In genomic region chr22:33139937-33140336, GRCh38 we compare ENCODE assay signal across 2 cellular contexts.
TF ChIP-seq lines count a peak whose summit lies in the region.

No MANE protein-coding gene starts in this region.

TF ChIP-seq in GM23338, 12 proteins besides CTCF, POLR2A, EP300 and RAD21 (continued from another document):
- TF ChIP-seq ZNF462 (CRISPR knock-in tag; IDR thresholded peaks at IDR 0.05) (no peak), JUNB (IDR thresholded peaks at IDR 0.05; ENCODE audit: unreplicated experiment) (no peak), REST (IDR thresholded peaks at IDR 0.05; ENCODE audit: unreplicated experiment) (no peak), EZH2 (IDR thresholded peaks at IDR 0.05; ENCODE audit: low read depth, unreplicated experiment) (no peak)
TF ChIP-seq in GM23338: peak in this region for 0.

TF ChIP-seq in WTC11, 78 proteins besides CTCF, POLR2A, EP300 and RAD21 (continued from another document):
- TF ChIP-seq AFF4 (CRISPR knock-in tag; IDR thresholded peaks at IDR 0.05; ENCODE audit: borderline replicate concordance) (no peak), ZNF416 (CRISPR knock-in tag; IDR thresholded peaks at IDR 0.05) (no peak), SMAD3 (CRISPR knock-in tag; IDR thresholded peaks at IDR 0.05; ENCODE audit: borderline replicate concordance) (no peak), NR1H2 (CRISPR knock-in tag; IDR thresholded peaks at IDR 0.05) (no peak), ZBTB43 (CRISPR knock-in tag; IDR thresholded peaks at IDR 0.05) (no peak), FOXK1 (CRISPR knock-in tag; IDR thresholded peaks at IDR 0.05) (no peak), ZNF263 (CRISPR knock-in tag; IDR thresholded peaks at IDR 0.05; ENCODE audit: low read depth) (no peak), GABPB1 (CRISPR knock-in tag; IDR thresholded peaks at IDR 0.05) (no peak), NR3C1 (CRISPR knock-in tag; conservative IDR thresholded peaks at IDR 0.05; ENCODE audit: low read depth) (no peak), ZNF532 (CRISPR knock-in tag; IDR thresholded peaks at IDR 0.05; ENCODE audit: borderline replicate concordance) (no peak)
